8 cellular contexts compared by ENCODE assay signal in genomic region chr19:42433503-42434260, GRCh38. TPM values are rescaled to one million over a fixed set of nuclear protein-coding genes. Genes with fewer than 3 reads are reported as not detected.
DNase-seq lines count a peak whose midpoint lies in the region; TF ChIP-seq lines count a peak whose summit lies in the region.

No MANE protein-coding gene starts in this region.

- no peaks in the 10 kb centered on the region for H3K9me2 ChIP-seq in OCI-LY1 (ENCODE audit: low read depth, low read length)

- 56% methylated on average over 9 of the region's 9 CpGs for WGBS in testis, 2 donors

- no peak overlapping the region for H3K4me2 ChIP-seq in OCI-LY1 (ENCODE audit: low read length)

- intact Hi-C loops in testis (cut with DNase I; ENCODE audit: low total_unique reads): no loop called here

- no peaks in the 10 kb centered on the region for H3K9me3 Mint-ChIP-seq in activated T-cell treated with anti-CD3 and anti-CD28 coated beads, Interleukin-2, amount 50 U/mL, for 24 hours
- no peaks in the 10 kb centered on the region for H3K9me3 Mint-ChIP-seq in nephron progenitor cell

- no peak overlapping the region for H2AFZ ChIP-seq in OCI-LY1 (ENCODE audit: low read length)

- DNase-seq in AG04450 (ENCODE audit: low read depth, low spot score) (no peak), GOT3 (lab: John Stamatoyannopoulos, UW) (peak; percentile 37), fibroblast of pulmonary artery (ENCODE audit: low read depth) (peak; percentile 71), nephron progenitor cell (peak; percentile 86), testis (peak; percentile 82), GM03348 (ENCODE audit: low spot score) (no peak)
- peak; percentile 72 for DNase-seq in activated T-cell treated with anti-CD3 and anti-CD28 coated beads, Interleukin-2, amount 50 U/mL, for 24 hours

- H3K36me3 Mint-ChIP-seq in activated T-cell treated with anti-CD3 and anti-CD28 coated beads, Interleukin-2, amount 50 U/mL, for 24 hours (ENCODE audit: low read depth): no peaks in the 10 kb centered on the region
- H3K36me3 Mint-ChIP-seq in nephron progenitor cell (ENCODE audit: low read depth): no peaks in the 10 kb centered on the region

- no peaks in the 10 kb centered on the region for H3K79me2 ChIP-seq in OCI-LY1 (ENCODE audit: insufficient read depth, low read length)

- H3K4me3 ChIP-seq in AG04450 (ENCODE audit: low read depth, low read length) (no peak overlapping the region), OCI-LY1 (ENCODE audit: low read depth, low read length, poor library complexity, severe bottlenecking) (no peak overlapping the region), fibroblast of pulmonary artery (replicated peaks; ENCODE audit: low read depth, low read length) (no peak overlapping the region), testis (no peak overlapping the region)

- CTCF ChIA-PET in AG04450 (lab: Charles Lee): interaction anchor here (0.9 to 1.8 kb wide), 3 partner anchors 16 to 187 kb away, joined by 3 to 5 read pairs (median 4); no protein-coding TSS in a partner anchor

- H3K4me1 ChIP-seq in OCI-LY1 (ENCODE audit: insufficient read depth, low read length, severe bottlenecking) (no peaks in the 10 kb centered on the region), testis (peaks cover 9% of the 10 kb centered on the region)

- H3K36me3 ChIP-seq in OCI-LY1 (ENCODE audit: insufficient read depth, low read length): no peaks in the 10 kb centered on the region
- no peaks in the 10 kb centered on the region for H3K36me3 ChIP-seq in testis (ENCODE audit: low read depth, missing control alignments)

- H3K4me3 Mint-ChIP-seq in activated T-cell treated with anti-CD3 and anti-CD28 coated beads, Interleukin-2, amount 50 U/mL, for 24 hours: no peak overlapping the region
- H3K4me3 Mint-ChIP-seq in nephron progenitor cell: no peak overlapping the region

- no peaks in the 10 kb centered on the region for H3F3A ChIP-seq in OCI-LY1 (ENCODE audit: insufficient read depth, low read length)

- no peaks in the 10 kb centered on the region for H3K27me3 Mint-ChIP-seq in activated T-cell treated with anti-CD3 and anti-CD28 coated beads, Interleukin-2, amount 50 U/mL, for 24 hours
- H3K27me3 Mint-ChIP-seq in nephron progenitor cell (ENCODE audit: low read depth, poor library complexity): peaks cover 7% of the 10 kb centered on the region

- no peaks in the 10 kb centered on the region for H3K27me3 ChIP-seq in AG04450 (ENCODE audit: control insufficient read depth, insufficient read depth, low read length)
- no peaks in the 10 kb centered on the region for H3K27me3 ChIP-seq in OCI-LY1 (ENCODE audit: insufficient read depth, low read length)
- H3K27me3 ChIP-seq in testis: no peaks in the 10 kb centered on the region

- no peak overlapping the region for H3K27ac ChIP-seq in AG04450 (ENCODE audit: low read depth, low read length)
- H3K27ac ChIP-seq in OCI-LY1 (ENCODE audit: low read depth, low read length, poor library complexity, severe bottlenecking): no peak overlapping the region
- H3K27ac ChIP-seq in testis: peak overlapping the region in 1 of 2 donors; percentile 45

- TF ChIP-seq CTCF in AG04450 (IDR thresholded peaks at IDR 0.05; ENCODE audit: low read depth, low read length) (peak; percentile 59), OCI-LY1 (IDR thresholded peaks at IDR 0.05; ENCODE audit: low read length) (peak; percentile 94), fibroblast of pulmonary artery (IDR thresholded peaks at IDR 0.05; ENCODE audit: low read length, missing control alignments) (peak; percentile 73), nephron progenitor cell (IDR thresholded peaks at IDR 0.05) (peak; percentile 89), testis (IDR thresholded peaks at IDR 0.05) (peak; percentile 13 to 39 (median 34))

- no peak overlapping the region for H3K27ac Mint-ChIP-seq in activated T-cell treated with anti-CD3 and anti-CD28 coated beads, Interleukin-2, amount 50 U/mL, for 24 hours
- peak overlapping the region; percentile 72 for H3K27ac Mint-ChIP-seq in nephron progenitor cell

- H3K9me3 ChIP-seq in AG04450 (ENCODE audit: control insufficient read depth, insufficient read depth, low read length): no peaks in the 10 kb centered on the region
- no peaks in the 10 kb centered on the region for H3K9me3 ChIP-seq in OCI-LY1 (ENCODE audit: low read length)
- H3K9me3 ChIP-seq in testis: no peaks in the 10 kb centered on the region

- POLR2A ChIA-PET in AG04450 (lab: Yijun Ruan, JAX): no interaction called here

- no peaks in the 10 kb centered on the region for H4K20me1 ChIP-seq in OCI-LY1 (ENCODE audit: insufficient read depth, low read length)

- H3K4me1 Mint-ChIP-seq in activated T-cell treated with anti-CD3 and anti-CD28 coated beads, Interleukin-2, amount 50 U/mL, for 24 hours (ENCODE audit: low read depth): peaks cover 7% of the 10 kb centered on the region
- peaks cover 23% of the 10 kb centered on the region for H3K4me1 Mint-ChIP-seq in nephron progenitor cell

- no peak overlapping the region for H3K9ac ChIP-seq in OCI-LY1 (ENCODE audit: low read length)

- no peak for TF ChIP-seq POLR2A in testis (IDR thresholded peaks at IDR 0.05)

RNA-seq across cellular contexts. Expression of gene LIPE, which starts 6.5 kb away (rescaled TPM):
- polyA plus RNA-seq in AG04450 (2011; rRNA removed) (1.5 and 2.0 TPM in 2 replicates), testis (ENCODE audit: insufficient read depth, low read depth, low replicate concordance) (131 TPM)
- 1.4 and 3.7 TPM in 2 replicates for polyA minus RNA-seq in AG04450 (2011; rRNA and poly(A)+ RNA removed)
- total RNA-seq in testis: 10 to 100 TPM; 49.2 to 73.5 TPM

RNA-seq across cellular contexts. Expression of gene CXCL17, which starts 9.1 kb away (rescaled TPM):
- polyA plus RNA-seq in AG04450 (2011; rRNA removed) (not detected in 2 replicates), testis (ENCODE audit: insufficient read depth, low read depth, low replicate concordance) (not detected)
- polyA minus RNA-seq in AG04450 (2011; rRNA and poly(A)+ RNA removed): not detected in 2 replicates
- not detected for total RNA-seq in testis

RNA-seq across cellular contexts. Expression of gene CNFN, which starts 43.6 kb away (rescaled TPM):
- polyA plus RNA-seq in AG04450 (2011; rRNA removed) (0.20 TPM in 1 of 2 replicates, not detected in the other), testis (ENCODE audit: insufficient read depth, low read depth, low replicate concordance) (2.2 TPM)
- polyA minus RNA-seq in AG04450 (2011; rRNA and poly(A)+ RNA removed): not detected in 2 replicates
- total RNA-seq in testis: 1 to 10 TPM; 1.9 to 5.0 TPM

Comparison
In these comparisons a context has a peak if more than half of its experiments do, and no peak if none do; other contexts are left out.
1. DNase-seq: peak in GOT3 (single experiment), activated T-cell treated with anti-CD3 and anti-CD28 coated beads, Interleukin-2, amount 50 U/mL, for 24 hours (single experiment), fibroblast of pulmonary artery (single experiment), nephron progenitor cell (single experiment) and testis (single experiment); none in AG04450 (single experiment) and GM03348 (single experiment).
2. CTCF ChIP-seq: peak in every context shown above with its lines; median percentile 94 in OCI-LY1; 89 in nephron progenitor cell; 73 in fibroblast of pulmonary artery; 59 in AG04450; 34 in testis.
3. RNA of gene LIPE, which starts 6.5 kb away (polyA plus RNA-seq): 131 TPM in testis (single experiment); 1.5 to 2.0 TPM in AG04450; every median in the first group is over 10 times any median in the second.